In genomic region chr22:23826510-23827350, GRCh38 we compare ENCODE assay signal across 10 cellular contexts. TPM values are rescaled to one million over a fixed set of nuclear protein-coding genes. Genes with fewer than 3 reads are reported as not detected.
A peak's percentile ranks its signal among the peaks of the same experiment; 100 is the strongest.
DNase-seq lines count a peak whose midpoint lies in the region; ATAC-seq, FAIRE-seq and TF ChIP-seq lines count a peak whose summit lies in the region.
"Had no signal": no experiment of that assay in that cellular context is flagged by ENCODE, and none has a peak within 500 bp of the region (broad histone marks: within the 10 kb centered on the region; RNA-seq: fewer than 3 reads in every experiment).

No MANE protein-coding gene starts in this region.

- peaks cover 2% of the 10 kb centered on the region for H3K9me1 ChIP-seq in keratinocyte (ENCODE audit: control insufficient read depth, extremely low read depth, insufficient read depth, low read length)

- dilution Hi-C loops in keratinocyte (cut with MboI; ENCODE audit: extremely low pct_ligation_motif_present, low sequenced_read_pairs) = no loop called here

- H3K27ac ChIP-seq in BLaER1 = peak overlapping the region; percentile 86
- no peak overlapping the region for H3K27ac ChIP-seq in keratinocyte (ENCODE audit: control insufficient read depth, insufficient read depth, low read length)
- H3K27ac ChIP-seq: HL-60, left lung had no signal

- DNase-seq in T-helper 17 cell = no peak
- DNase-seq in keratinocyte (ENCODE audit: low read depth, low spot score) = no peak
- DNase-seq in GM19238 (ENCODE audit: insufficient read length, low spot score) = no peak
- no peak for DNase-seq in GM12891 (ENCODE audit: insufficient read length, low spot score)
- DNase-seq in activated gamma-delta T cell (lab: John Stamatoyannopoulos, UW) = no peak
- DNase-seq: NCI-H226 had no signal

- H4K20me1 ChIP-seq in BLaER1 (peaks cover 50% of the 10 kb centered on the region), keratinocyte (ENCODE audit: control insufficient read depth, extremely low read depth, insufficient read depth, low read length) (no peaks in the 10 kb centered on the region)

- H3K27me3 Mint-ChIP-seq in T-helper 17 cell = no peaks in the 10 kb centered on the region

- H3K4me1 Mint-ChIP-seq in T-helper 17 cell = peaks cover 13% of the 10 kb centered on the region

- TF ChIP-seq POLR2A in GM12891 (IDR thresholded peaks at IDR 0.05; ENCODE audit: low read depth, low read length) = no peak

- H3K36me3 Mint-ChIP-seq in T-helper 17 cell (ENCODE audit: low read depth) = peaks cover 3% of the 10 kb centered on the region

- no peak for TF ChIP-seq CTCF in keratinocyte (optimal IDR thresholded peaks at IDR 0.05 in 1 of 3, IDR thresholded peaks at IDR 0.05 in 1 of 3, conservative IDR thresholded peaks at IDR 0.05 in 1 of 3; ENCODE audit: extremely low read depth in 1 of 3, insufficient read depth in 2 of 3, low read length in 3 of 3)

- H3K9ac ChIP-seq in BLaER1 (peak overlapping the region; percentile 59), keratinocyte (ENCODE audit: control insufficient read depth, extremely low read depth, insufficient read depth, low read length) (no peak overlapping the region)

- H3K4me1 ChIP-seq in BLaER1 (peaks cover 74% of the 10 kb centered on the region), keratinocyte (ENCODE audit: control insufficient read depth, extremely low read depth, insufficient read depth, low read length) (peaks cover 8% of the 10 kb centered on the region)
- H3K4me1 ChIP-seq: left lung had no signal

- FAIRE-seq in keratinocyte (lab: Jason Lieb, UNC) (peak; percentile 9), GM12891 (lab: Jason Lieb, UNC) (no peak)

- H3K27ac Mint-ChIP-seq in T-helper 17 cell = peak overlapping the region; percentile 9

- H3K27me3 ChIP-seq in BLaER1 (no peaks in the 10 kb centered on the region), keratinocyte (ENCODE audit: control insufficient read depth, extremely low read depth, insufficient read depth, low read length) (no peaks in the 10 kb centered on the region)
- H3K27me3 ChIP-seq: left lung had no signal

- H3K4me2 ChIP-seq in BLaER1 (peak overlapping the region; percentile 69), keratinocyte (ENCODE audit: control insufficient read depth, extremely low read depth, insufficient read depth, low read depth, low read length) (no peak overlapping the region)

- peak overlapping the region; percentile 25 for H3K4me3 Mint-ChIP-seq in T-helper 17 cell

- no peak overlapping the region for H2AFZ ChIP-seq in keratinocyte (ENCODE audit: control insufficient read depth, low read length)

- H3K36me3 ChIP-seq in BLaER1 (peaks cover 99% of the 10 kb centered on the region), keratinocyte (ENCODE audit: control insufficient read depth in 2 of 2, extremely low read depth in 1 of 2, insufficient read depth in 2 of 2, low read length in 2 of 2) (peaks cover 48 to 51% of the 10 kb centered on the region in 2 experiments)

- no peaks in the 10 kb centered on the region for H3K9me3 ChIP-seq in BLaER1
- no peaks in the 10 kb centered on the region for H3K9me3 ChIP-seq in T-helper 17 cell (ENCODE audit: control insufficient read depth, low read length, poor library complexity, severe bottlenecking)
- H3K9me3 ChIP-seq in keratinocyte (ENCODE audit: control insufficient read depth, low read depth, low read length) = no peaks in the 10 kb centered on the region
- H3K9me3 ChIP-seq: left lung had no signal

- H3K79me2 ChIP-seq in keratinocyte (ENCODE audit: control insufficient read depth, insufficient read depth, low read length) = peaks cover 5% of the 10 kb centered on the region

- ATAC-seq in T-helper 17 cell = no peak
- ATAC-seq: left lung had no signal

- H3K4me3 ChIP-seq in BLaER1 (no peak overlapping the region), keratinocyte (ENCODE audit: control insufficient read depth in 2 of 3, extremely low read depth in 1 of 3, insufficient read depth in 2 of 3, low read depth in 1 of 3, low read length in 3 of 3) (no peak overlapping the region)
- H3K4me3 ChIP-seq: coronary artery, left lung had no signal

TF ChIP-seq in GM12891, 5 proteins besides CTCF, POLR2A, EP300 and RAD21:
- TF ChIP-seq PAX5 (IDR thresholded peaks at IDR 0.05; ENCODE audit: insufficient read depth, low read length, severe bottlenecking) (no peak), POLR2AphosphoS5 (IDR thresholded peaks at IDR 0.05; ENCODE audit: low read depth, low read length) (no peak), TAF1 (IDR thresholded peaks at IDR 0.05; ENCODE audit: low read depth, low read length) (no peak), SPI1 (IDR thresholded peaks at IDR 0.05; ENCODE audit: low read depth, low read length) (no peak), POU2F2 (IDR thresholded peaks at IDR 0.05; ENCODE audit: low read depth, low read length) (no peak)

RNA-seq across cellular contexts. Expression of gene DERL3, which starts 12.1 kb away (rescaled TPM):
- 1 to 10 TPM; 2.7 to 3.6 TPM for total RNA-seq in T-helper 17 cell
- polyA plus RNA-seq in keratinocyte = 0.01 to 0.42 TPM (median 0.05 TPM) in 3 replicates
- not detected for polyA plus RNA-seq in keratinocyte (2011; ENCODE audit: low read depth)
- not detected in 2 replicates for polyA plus RNA-seq in keratinocyte (2011; cell fraction: cytosol; rRNA removed)
- not detected in 2 replicates for polyA plus RNA-seq in keratinocyte (2011; cell fraction: nucleus; rRNA removed)
- polyA plus RNA-seq in keratinocyte (2012; ENCODE audit: low replicate concordance) = 0.11 TPM in 1 of 2 replicates, not detected in the other
- 0.07 TPM in 1 of 3 replicates, not detected in the others for polyA minus RNA-seq in keratinocyte
- not detected for polyA minus RNA-seq in keratinocyte (2011; cell fraction: cytosol; rRNA and poly(A)+ RNA removed)
- not detected in 2 replicates for polyA minus RNA-seq in keratinocyte (2011; cell fraction: nucleus; rRNA and poly(A)+ RNA removed)
- 9.4 TPM for polyA plus RNA-seq in GM12891 (2012; ENCODE audit: low read depth, missing spikeins)

RNA-seq across cellular contexts. Expression of gene SLC2A11, which starts 30.9 kb away (rescaled TPM):
- 10 to 100 TPM in 1 of 2 donors, 1 to 10 TPM in 1; 9.8 to 11.9 TPM for total RNA-seq in T-helper 17 cell
- polyA plus RNA-seq in keratinocyte = 5.3 to 9.4 TPM (median 6.0 TPM) in 3 replicates
- polyA plus RNA-seq in keratinocyte (2011; ENCODE audit: low read depth) = 2.3 TPM
- polyA plus RNA-seq in keratinocyte (2011; cell fraction: cytosol; rRNA removed) = 3.3 and 4.6 TPM in 2 replicates
- 19.0 and 23.5 TPM in 2 replicates for polyA plus RNA-seq in keratinocyte (2011; cell fraction: nucleus; rRNA removed)
- 6.5 and 9.2 TPM in 2 replicates for polyA plus RNA-seq in keratinocyte (2012; ENCODE audit: low replicate concordance)
- 5.4 to 6.3 TPM (median 5.9 TPM) in 3 replicates for polyA minus RNA-seq in keratinocyte
- polyA minus RNA-seq in keratinocyte (2011; cell fraction: cytosol; rRNA and poly(A)+ RNA removed) = 4.6 TPM
- 4.4 and 12.9 TPM in 2 replicates for polyA minus RNA-seq in keratinocyte (2011; cell fraction: nucleus; rRNA and poly(A)+ RNA removed)
- polyA plus RNA-seq in GM12891 (2012; ENCODE audit: low read depth, missing spikeins) = 9.1 TPM

RNA-seq across cellular contexts. Expression of gene SMARCB1, which starts 40.0 kb away (rescaled TPM):
- 10 to 100 TPM; 45.0 to 53.6 TPM for total RNA-seq in T-helper 17 cell
- polyA plus RNA-seq in keratinocyte = 70.0 to 108 TPM (median 95.2 TPM) in 3 replicates
- polyA plus RNA-seq in keratinocyte (2011; ENCODE audit: low read depth) = 64.4 TPM
- polyA plus RNA-seq in keratinocyte (2011; cell fraction: cytosol; rRNA removed) = 90.8 and 109 TPM in 2 replicates
- 56.9 and 68.9 TPM in 2 replicates for polyA plus RNA-seq in keratinocyte (2011; cell fraction: nucleus; rRNA removed)
- 48.5 and 84.2 TPM in 2 replicates for polyA plus RNA-seq in keratinocyte (2012; ENCODE audit: low replicate concordance)
- 56.7 to 79.8 TPM (median 75.5 TPM) in 3 replicates for polyA minus RNA-seq in keratinocyte
- polyA minus RNA-seq in keratinocyte (2011; cell fraction: cytosol; rRNA and poly(A)+ RNA removed) = 36.8 TPM
- polyA minus RNA-seq in keratinocyte (2011; cell fraction: nucleus; rRNA and poly(A)+ RNA removed) = 18.6 and 26.4 TPM in 2 replicates
- 105 TPM for polyA plus RNA-seq in GM12891 (2012; ENCODE audit: low read depth, missing spikeins)

RNA-seq across cellular contexts. Expression of gene MMP11, which starts 54.1 kb away (rescaled TPM):
- total RNA-seq in T-helper 17 cell = 1 to 10 TPM in 1 of 2 donors, under 1 TPM in 1; 0.76 to 1.2 TPM
- 0.06 to 0.20 TPM (median 0.13 TPM) in 3 replicates for polyA plus RNA-seq in keratinocyte
- not detected for polyA plus RNA-seq in keratinocyte (2011; ENCODE audit: low read depth)
- polyA plus RNA-seq in keratinocyte (2011; cell fraction: cytosol; rRNA removed) = not detected in 2 replicates
- 0.12 and 0.20 TPM in 2 replicates for polyA plus RNA-seq in keratinocyte (2011; cell fraction: nucleus; rRNA removed)
- 0.15 TPM in 1 of 2 replicates, not detected in the other for polyA plus RNA-seq in keratinocyte (2012; ENCODE audit: low replicate concordance)
- 0.38 TPM in 1 of 3 replicates, not detected in the others for polyA minus RNA-seq in keratinocyte
- polyA minus RNA-seq in keratinocyte (2011; cell fraction: cytosol; rRNA and poly(A)+ RNA removed) = not detected
- polyA minus RNA-seq in keratinocyte (2011; cell fraction: nucleus; rRNA and poly(A)+ RNA removed) = not detected in 2 replicates
- 0.15 TPM for polyA plus RNA-seq in GM12891 (2012; ENCODE audit: low read depth, missing spikeins)

RNA-seq across cellular contexts. Expression of gene CHCHD10, which starts 59.0 kb away (rescaled TPM):
- 10 to 100 TPM; 31.6 to 44.0 TPM for total RNA-seq in T-helper 17 cell
- 10.4 to 14.8 TPM (median 10.6 TPM) in 3 replicates for polyA plus RNA-seq in keratinocyte
- 4.3 TPM for polyA plus RNA-seq in keratinocyte (2011; ENCODE audit: low read depth)
- polyA plus RNA-seq in keratinocyte (2011; cell fraction: cytosol; rRNA removed) = 31.4 and 45.7 TPM in 2 replicates
- polyA plus RNA-seq in keratinocyte (2011; cell fraction: nucleus; rRNA removed) = 9.9 and 22.3 TPM in 2 replicates
- polyA plus RNA-seq in keratinocyte (2012; ENCODE audit: low replicate concordance) = 39.3 and 66.4 TPM in 2 replicates
- 12.3 to 115 TPM (median 20.7 TPM) in 3 replicates for polyA minus RNA-seq in keratinocyte
- 30.9 TPM for polyA minus RNA-seq in keratinocyte (2011; cell fraction: cytosol; rRNA and poly(A)+ RNA removed)
- polyA minus RNA-seq in keratinocyte (2011; cell fraction: nucleus; rRNA and poly(A)+ RNA removed) = 4.7 and 13.8 TPM in 2 replicates
- polyA plus RNA-seq in GM12891 (2012; ENCODE audit: low read depth, missing spikeins) = 247 TPM
